In genomic region chr15:63930034-63930433, GRCh38 we compare ENCODE assay signal across 1 cellular context.
TF ChIP-seq lines count a peak whose summit lies in the region.

No MANE protein-coding gene starts in this region.

TF ChIP-seq in GM23338, 12 proteins besides CTCF, POLR2A, EP300 and RAD21 (continued from another document):
- no peak for TF ChIP-seq ZNF462 (CRISPR knock-in tag; IDR thresholded peaks at IDR 0.05)
TF ChIP-seq in GM23338: peak in this region for 0.
